ENCODE assay signal across 20 cellular contexts in genomic region chr9:28120241-28121025, GRCh38.
DNase-seq lines count a peak whose midpoint lies in the region; ATAC-seq and TF ChIP-seq lines count a peak whose summit lies in the region.
"Had no signal": no experiment of that assay in that cellular context is flagged by ENCODE, and none has a peak within 500 bp of the region (broad histone marks: within the 10 kb centered on the region; RNA-seq: fewer than 3 reads in every experiment).

No MANE protein-coding gene starts in this region.

- H3K27me3 ChIP-seq in HAP-1 (ENCODE audit: low read depth) (no peaks in the 10 kb centered on the region), esophagus muscularis mucosa (no peaks in the 10 kb centered on the region)
- H3K27me3 ChIP-seq: body of pancreas, upper lobe of left lung had no signal

- H3K9me3 ChIP-seq in HAP-1: no peaks in the 10 kb centered on the region
- H3K9me3 ChIP-seq in esophagus muscularis mucosa: no peaks in the 10 kb centered on the region
- H3K9me3 ChIP-seq: body of pancreas, prostate gland, upper lobe of left lung had no signal

- H3K4me1 Mint-ChIP-seq in activated naive CD8-positive, alpha-beta T cell treated with anti-CD3 and anti-CD28 coated beads for 36 hours: no peaks in the 10 kb centered on the region
- H3K4me1 Mint-ChIP-seq: nephron progenitor cell had no signal

- in situ Hi-C loops in HAP-1 (cut with MboI; ENCODE audit: low sequenced_read_pairs) (no loop called here), GM13977 (cut with MboI; ENCODE audit: low pct_unique_long_range_greater_than_20kb, low sequenced_read_pairs, unreplicated experiment) (no loop called here)

- H3K9me3 Mint-ChIP-seq in activated naive CD8-positive, alpha-beta T cell treated with anti-CD3 and anti-CD28 coated beads for 36 hours: no peaks in the 10 kb centered on the region

- ATAC-seq in esophagus mucosa (peak; percentile 52), GM21528 (IDR thresholded peaks at IDR 0.05; ENCODE audit: low FRiP score, unreplicated experiment) (no peak)
- ATAC-seq: body of pancreas had no signal

- no peak overlapping the region for H3K4me3 Mint-ChIP-seq in activated naive CD8-positive, alpha-beta T cell treated with anti-CD3 and anti-CD28 coated beads for 36 hours
- H3K4me3 Mint-ChIP-seq: activated naive CD8-positive, alpha-beta T cell; nephron progenitor cell had no signal

- DNase-seq in HAP-1 (ENCODE audit: low spot score in 2 of 2) (peak; percentile 35 to 89), NCI-H1105 treated with DMSO at 0.1 percent for 48 hours (lab: John Stamatoyannopoulos, UW) (peak; percentile 98), NCI-H748 (lab: John Stamatoyannopoulos, UW; ENCODE audit: unreplicated experiment) (peak; percentile 98), GM13977 (ENCODE audit: low spot score) (no peak), esophagus muscularis mucosa (ENCODE audit: extremely low spot score) (no peak)
- no peak for DNase-seq in activated naive CD8-positive, alpha-beta T cell treated with anti-CD3 and anti-CD28 coated beads for 36 hours
- DNase-seq: AML-193; body of pancreas; foreskin melanocyte; GOT3; kidney glomerular epithelial cell; NCI-H187 treated with DMSO at 0.1 percent for 48 hours; nephron progenitor cell; stimulated activated CD4-positive, alpha-beta T cell treated with anti-CD3 and anti-CD28 coated beads, Interleukin-4, amount 100 ng/mL, for 4 hours; upper lobe of left lung had no signal

- peaks cover 5% of the 10 kb centered on the region for H3K27me3 Mint-ChIP-seq in activated naive CD8-positive, alpha-beta T cell treated with anti-CD3 and anti-CD28 coated beads for 36 hours
- H3K27me3 Mint-ChIP-seq: activated naive CD8-positive, alpha-beta T cell had no signal

- H3K36me3 Mint-ChIP-seq in activated naive CD8-positive, alpha-beta T cell treated with anti-CD3 and anti-CD28 coated beads for 36 hours: no peaks in the 10 kb centered on the region
- H3K36me3 Mint-ChIP-seq: activated naive CD8-positive, alpha-beta T cell had no signal

- no peak for TF ChIP-seq POLR2A in esophagus muscularis mucosa (IDR thresholded peaks at IDR 0.05; ENCODE audit: low read depth)

- intact Hi-C loops in esophagus muscularis mucosa (cut with DNase I): no loop called here

- no peaks in the 10 kb centered on the region for H3K36me3 ChIP-seq in HAP-1 (replicated peaks)
- H3K36me3 ChIP-seq in esophagus muscularis mucosa: no peaks in the 10 kb centered on the region
- H3K36me3 ChIP-seq: prostate gland, upper lobe of left lung had no signal

- H3K4me1 ChIP-seq in HAP-1 (peaks cover 16% of the 10 kb centered on the region), esophagus muscularis mucosa (no peaks in the 10 kb centered on the region)
- H3K4me1 ChIP-seq: body of pancreas, prostate gland, upper lobe of left lung had no signal

- no peak overlapping the region for H3K27ac Mint-ChIP-seq in activated naive CD8-positive, alpha-beta T cell treated with anti-CD3 and anti-CD28 coated beads for 36 hours
- H3K27ac Mint-ChIP-seq: activated naive CD8-positive, alpha-beta T cell had no signal

- H3K4me3 ChIP-seq in HAP-1 (no peak overlapping the region), esophagus muscularis mucosa (no peak overlapping the region)
- H3K4me3 ChIP-seq: body of pancreas, prostate gland, upper lobe of left lung had no signal

- TF ChIP-seq EP300 in esophagus muscularis mucosa (IDR thresholded peaks at IDR 0.05): no peak

- TF ChIP-seq CTCF in GM13977 (IDR thresholded peaks at IDR 0.05; ENCODE audit: extremely low read depth, insufficient read depth, missing control alignments) (no peak), esophagus muscularis mucosa (IDR thresholded peaks at IDR 0.05) (no peak)

- WGBS in esophagus muscularis mucosa: 76% methylated on average over 6 of the region's 6 CpGs

- no peak overlapping the region for H3K27ac ChIP-seq in esophagus muscularis mucosa (replicated peaks in 1 of 4)
- H3K27ac ChIP-seq: body of pancreas, epithelial cell of prostate, prostate gland, upper lobe of left lung had no signal

Comparison
In these comparisons a context has a peak if more than half of its experiments do, and no peak if none do; other contexts are left out.
1. DNase-seq: peak in HAP-1 (2 of 2), NCI-H1105 treated with DMSO at 0.1 percent for 48 hours (single experiment) and NCI-H748 (single experiment); none in GM13977 (single experiment), esophagus muscularis mucosa (single experiment) and activated naive CD8-positive, alpha-beta T cell treated with anti-CD3 and anti-CD28 coated beads for 36 hours (single experiment).